Comparison of ENCODE assay signal across 20 cellular contexts in genomic region chr12:116600959-116601358, GRCh38. TPM values are rescaled to one million over a fixed set of nuclear protein-coding genes. Genes with fewer than 3 reads are reported as not detected.
DNase-seq lines count a peak whose midpoint lies in the region; ATAC-seq, FAIRE-seq and TF ChIP-seq lines count a peak whose summit lies in the region.
"Had no signal": no experiment of that assay in that cellular context is flagged by ENCODE, and none has a peak within 500 bp of the region (broad histone marks: within the 10 kb centered on the region; RNA-seq: fewer than 3 reads in every experiment).

No MANE protein-coding gene starts in this region.

- no peak overlapping the region for H4K5ac ChIP-seq in H1 (ENCODE audit: insufficient read length, low read depth, low read length)

- H3K27ac Mint-ChIP-seq in nephron progenitor cell: no peak overlapping the region

- H2BK120ac ChIP-seq in H1 (replicated peaks; ENCODE audit: low read depth, low read length): no peak overlapping the region

- FAIRE-seq in H1 (lab: Jason Lieb, UNC) (no peak), GM19239 (lab: Jason Lieb, UNC) (no peak)
- FAIRE-seq: GM12892 had no signal

- H3K23ac ChIP-seq in H1 (ENCODE audit: insufficient read length): no peak overlapping the region

- no peak overlapping the region for H2AFZ ChIP-seq in H1 (ENCODE audit: low read length)
- H2AFZ ChIP-seq: GM23248 had no signal

- no peak overlapping the region for H2BK15ac ChIP-seq in H1 (ENCODE audit: low read length)

- no peaks in the 10 kb centered on the region for H3K36me3 ChIP-seq in left ventricle myocardium inferior
- H3K36me3 ChIP-seq in right atrium auricular region: no peaks in the 10 kb centered on the region
- H3K36me3 ChIP-seq in KOPT-K1 (ENCODE audit: insufficient read depth, low read length): no peaks in the 10 kb centered on the region
- H3K36me3 ChIP-seq in H1 (ENCODE audit: control insufficient read depth in 2 of 4, insufficient read depth in 4 of 4, low read length in 3 of 4): no peaks in the 10 kb centered on the region
- no peaks in the 10 kb centered on the region for H3K36me3 ChIP-seq in suprapubic skin
- H3K36me3 ChIP-seq in gastroesophageal sphincter: no peaks in the 10 kb centered on the region

- TF ChIP-seq RAD21 in H1 (IDR thresholded peaks at IDR 0.05 in 1 of 2, conservative IDR thresholded peaks at IDR 0.05 in 1 of 2; ENCODE audit: low read depth in 2 of 2, low read length in 2 of 2): no peak

- DNase-seq in left ventricle myocardium inferior (no peak), right atrium auricular region (ENCODE audit: low spot score) (no peak), H1 (ENCODE audit: low read depth in 1 of 2, low spot score in 2 of 2) (no peak), suprapubic skin (ENCODE audit: low spot score in 2 of 2) (no peak), GM19239 (ENCODE audit: insufficient read length, low spot score) (no peak), nephron progenitor cell (no peak)
- DNase-seq: Caco-2; CD8-positive, alpha-beta memory T cell; DND-41; GDM1; H7; KG1 had no signal

- H3K9me3 ChIP-seq in left ventricle myocardium inferior (replicated peaks) (no peaks in the 10 kb centered on the region), right atrium auricular region (no peaks in the 10 kb centered on the region), KOPT-K1 (ENCODE audit: insufficient read depth, low read length, poor library complexity, severe bottlenecking) (peaks cover 13% of the 10 kb centered on the region), H1 (ENCODE audit: insufficient read depth in 2 of 2, low read depth in 1 of 2, low read length in 1 of 2) (no peaks in the 10 kb centered on the region), suprapubic skin (no peaks in the 10 kb centered on the region), gastroesophageal sphincter (no peaks in the 10 kb centered on the region)
- H3K9me3 ChIP-seq: Caco-2 had no signal

- no peak overlapping the region for H4K8ac ChIP-seq in H1 (ENCODE audit: extremely low read depth, insufficient read depth, low read length)

- CTCF ChIA-PET in H1 (lab: Charles Lee; ENCODE audit: partially characterized antibody): interaction anchor here (0.9 to 4.2 kb wide), 16 partner anchors 9 to 611 kb away, joined by 3 to 34 read pairs (median 3); no protein-coding TSS in a partner anchor

- no peak overlapping the region for H3K14ac ChIP-seq in H1 (ENCODE audit: insufficient read length)

- no peaks in the 10 kb centered on the region for H3K79me1 ChIP-seq in H1 (ENCODE audit: low read depth, low read length)

- H3K4ac ChIP-seq in H1 (replicated peaks; ENCODE audit: insufficient read length, low read depth, low read length): no peak overlapping the region

- TF ChIP-seq CTCF in left ventricle myocardium inferior (IDR thresholded peaks at IDR 0.05; ENCODE audit: borderline replicate concordance): no peak
- TF ChIP-seq CTCF in right atrium auricular region (IDR thresholded peaks at IDR 0.05): no peak
- no peak for TF ChIP-seq CTCF in H1 (IDR thresholded peaks at IDR 0.05; ENCODE audit: control extremely low read depth in 1 of 3, insufficient read depth in 1 of 3, low read depth in 1 of 3, low read length in 3 of 3)
- TF ChIP-seq CTCF in suprapubic skin (IDR thresholded peaks at IDR 0.05): no peak
- TF ChIP-seq CTCF in gastroesophageal sphincter (IDR thresholded peaks at IDR 0.05): no peak
- no peak for TF ChIP-seq CTCF in nephron progenitor cell (IDR thresholded peaks at IDR 0.05)

- H3K56ac ChIP-seq in H1 (replicated peaks; ENCODE audit: insufficient read length, low read depth, low read length): no peak overlapping the region

- intact Hi-C loops in left ventricle myocardium inferior (cut with micrococcal nuclease): no loop called here

- no peak overlapping the region for H2BK5ac ChIP-seq in H1 (ENCODE audit: low read depth, low read length)

- H4K91ac ChIP-seq in H1 (replicated peaks; ENCODE audit: insufficient read length, low read length): no peak overlapping the region

- H3K27ac ChIP-seq in left ventricle myocardium inferior (replicated peaks): peak overlapping the region; percentile 49
- H3K27ac ChIP-seq in right atrium auricular region: no peak overlapping the region
- H3K27ac ChIP-seq in KOPT-K1 (ENCODE audit: low read depth, low read length, poor library complexity, severe bottlenecking): peak overlapping the region; percentile 13
- H3K27ac ChIP-seq in H1 (ENCODE audit: low read depth, low read length): no peak overlapping the region
- peak overlapping the region; percentile 46 for H3K27ac ChIP-seq in suprapubic skin
- H3K27ac ChIP-seq in gastroesophageal sphincter: peak overlapping the region in 1 of 4 donors; percentile 20
- H3K27ac ChIP-seq: 22Rv1, C4-2B, GM23248, HL-60 had no signal

- H3K36me3 Mint-ChIP-seq in nephron progenitor cell (ENCODE audit: low read depth): no peaks in the 10 kb centered on the region
- H3K36me3 Mint-ChIP-seq: CD8-positive, alpha-beta memory T cell had no signal

- no peaks in the 10 kb centered on the region for H4K20me1 ChIP-seq in H1 (replicated peaks in 1 of 2; ENCODE audit: control insufficient read depth in 1 of 2, insufficient read depth in 2 of 2, low read length in 2 of 2)

- TF ChIP-seq EP300 in H1 (IDR thresholded peaks at IDR 0.05; ENCODE audit: borderline replicate concordance in 1 of 2, low read depth in 2 of 2, low read length in 2 of 2) (no peak), suprapubic skin (IDR thresholded peaks at IDR 0.05) (no peak), gastroesophageal sphincter (IDR thresholded peaks at IDR 0.05) (no peak)

- TF ChIP-seq POLR2A in H1 (IDR thresholded peaks at IDR 0.05; ENCODE audit: control extremely low read depth in 1 of 2, low read depth in 2 of 2, low read length in 2 of 2) (no peak), suprapubic skin (IDR thresholded peaks at IDR 0.05) (no peak), gastroesophageal sphincter (IDR thresholded peaks at IDR 0.05) (no peak)

- peaks cover 7% of the 10 kb centered on the region for H3K9me3 Mint-ChIP-seq in nephron progenitor cell
- H3K9me3 Mint-ChIP-seq: CD8-positive, alpha-beta memory T cell had no signal

- no peak overlapping the region for H2AK5ac ChIP-seq in H1 (ENCODE audit: low read depth, low read length)

- H3K27me3 ChIP-seq in left ventricle myocardium inferior (ENCODE audit: low read depth) (peaks cover 4% of the 10 kb centered on the region), right atrium auricular region (no peaks in the 10 kb centered on the region), H1 (replicated peaks in 1 of 4; ENCODE audit: control insufficient read depth in 3 of 4, extremely low read depth in 1 of 4, insufficient read depth in 3 of 4, low read length in 3 of 4) (no peaks in the 10 kb centered on the region), suprapubic skin (no peaks in the 10 kb centered on the region), gastroesophageal sphincter (peaks cover 11% of the 10 kb centered on the region)

- H3K23me2 ChIP-seq in H1 (ENCODE audit: low read depth, low read length): 0 out of 2 replicates have a peak, but pooled peaks cover under 1% of the 10 kb centered on the region

- H3K4me1 Mint-ChIP-seq in nephron progenitor cell: peaks cover 66% of the 10 kb centered on the region

- no peak for ATAC-seq in gastroesophageal sphincter

- H3K4me3 Mint-ChIP-seq in nephron progenitor cell: no peak overlapping the region
- H3K4me3 Mint-ChIP-seq: CD8-positive, alpha-beta memory T cell had no signal

- H2BK12ac ChIP-seq in H1 (ENCODE audit: low read depth, low read length): no peak overlapping the region

- H3K27me3 Mint-ChIP-seq in nephron progenitor cell (ENCODE audit: low read depth, poor library complexity): peaks cover 7% of the 10 kb centered on the region

- WGBS in H1 (ENCODE audit: extremely low coverage in 1 of 2, insufficient coverage in 1 of 2, insufficient read length in 1 of 2, insufficient replicate concordance in 2 of 2, low coverage in 1 of 2, low lambda C conversion rate in 2 of 2, missing lambda C conversion rate in 1 of 2), 2 experiments: 87% methylated on average over 4 of the region's 4 CpGs; no CpG with 5 or more reads in 1 of the 2 experiments
- WGBS in suprapubic skin: 94% methylated on average over 4 of the region's 4 CpGs
- WGBS in gastroesophageal sphincter (ENCODE audit: low coverage in 1 of 2), 2 donors: 95 to 100% methylated on average over 4 of the region's 4 CpGs

- H2BK20ac ChIP-seq in H1 (ENCODE audit: low read length): no peak overlapping the region

- no peak overlapping the region for H3K4me2 ChIP-seq in H1 (ENCODE audit: insufficient read depth in 1 of 2, low read depth in 2 of 2, low read length in 2 of 2)

- no peak overlapping the region for H3K18ac ChIP-seq in H1 (ENCODE audit: extremely low read depth, low read length)

- H3K4me3 ChIP-seq in left ventricle myocardium inferior (no peak overlapping the region), right atrium auricular region (no peak overlapping the region), H1 (ENCODE audit: extremely low read depth in 1 of 4, insufficient read depth in 2 of 4, low read depth in 3 of 4, low read length in 4 of 4) (no peak overlapping the region), suprapubic skin (no peak overlapping the region), gastroesophageal sphincter (no peak overlapping the region)
- H3K4me3 ChIP-seq: GM23248 had no signal

- H3K79me2 ChIP-seq in H1 (ENCODE audit: control insufficient read depth in 1 of 2, insufficient read depth in 2 of 2, low read length in 2 of 2): no peaks in the 10 kb centered on the region

- H3K4me1 ChIP-seq in left ventricle myocardium inferior (peaks cover 41% of the 10 kb centered on the region), right atrium auricular region (peaks cover 0 to 24% of the 10 kb centered on the region in 2 donors), H1 (replicated peaks in 1 of 4; ENCODE audit: control insufficient read depth in 3 of 4, insufficient read depth in 4 of 4, low read length in 3 of 4) (peaks cover 3 to 14% (median 8%) of the 10 kb centered on the region in 4 experiments), suprapubic skin (peaks cover 49% of the 10 kb centered on the region), gastroesophageal sphincter (peaks cover 0 to 36% (median 15%) of the 10 kb centered on the region in 3 donors)

- H3K9ac ChIP-seq in H1 (replicated peaks in 1 of 4; ENCODE audit: extremely low read depth in 1 of 4, low read depth in 3 of 4, low read length in 3 of 4): no peak overlapping the region
- H3K9ac ChIP-seq: GM23248 had no signal

- POLR2A ChIA-PET in H1 (lab: Charles Lee; ENCODE audit: partially characterized antibody): interaction anchor here (1.6 kb wide), 1 partner anchor 69 kb away, joined by 3 read pairs; no protein-coding TSS in a partner anchor

RNA-seq across cellular contexts. Expression of gene MAP1LC3B2, which starts 41.8 kb away (rescaled TPM):
- total RNA-seq in left ventricle myocardium inferior: 2.9 TPM
- total RNA-seq in right atrium auricular region: 1 to 10 TPM; 1.0 to 1.4 TPM
- total RNA-seq in H1 (2021; fragmentation: NEBNext Ultra II Directional; extraction: Animal tissue kit (Norgen Biotek cat#: 25700)): 1.3 and 1.5 TPM in 2 replicates
- polyA plus RNA-seq in H1 (2011; rRNA removed): 0.39 TPM in 2 replicates
- polyA plus RNA-seq in H1 (2011; cell fraction: cytosol; rRNA removed): 0.93 TPM
- 2.5 TPM for polyA plus RNA-seq in H1 (2011; cell fraction: nucleus; rRNA removed)
- 3.1 to 5.2 TPM (median 3.9 TPM) in 4 replicates for polyA plus RNA-seq in H1 (2012, experiment 1 of 2)
- not detected for polyA plus RNA-seq in H1 (2012, experiment 2 of 2)
- polyA plus RNA-seq in H1 (2013, experiment 1 of 2): 0.28 TPM
- 0.22 TPM for polyA plus RNA-seq in H1 (2013, experiment 2 of 2)
- polyA minus RNA-seq in H1 (2011; rRNA and poly(A)+ RNA removed): 0.73 and 2.6 TPM in 2 replicates
- not detected for polyA minus RNA-seq in H1 (2011; cell fraction: cytosol; rRNA and poly(A)+ RNA removed)
- 2.1 TPM for polyA minus RNA-seq in H1 (2011; cell fraction: nucleus; rRNA and poly(A)+ RNA removed)
- 10 to 100 TPM in 1 of 4 donors, 1 to 10 TPM in 2, not detected in 1; 3.5 to 13.9 (median 5.6) TPM for total RNA-seq in suprapubic skin
- 1 to 10 TPM in 3 of 4 donors, not detected in 1; 1.1 to 1.8 (median 1.8) TPM for total RNA-seq in gastroesophageal sphincter
- total RNA-seq: Caco-2, H7, IMR-90 had no signal

Comparison
In these comparisons a context has a peak if more than half of its experiments do, and no peak if none do; other contexts are left out.
1. H3K27ac ChIP-seq: peak in left ventricle myocardium inferior (single experiment), KOPT-K1 (single experiment) and suprapubic skin (single experiment); none in right atrium auricular region (0 of 2) and H1 (single experiment).